ENCODE assay signal across 21 cellular contexts in genomic region chr10:85319826-85320225, GRCh38.
DNase-seq lines count a peak whose midpoint lies in the region; ATAC-seq and TF ChIP-seq lines count a peak whose summit lies in the region.
"Had no signal": no experiment of that assay in that cellular context is flagged by ENCODE, and none has a peak within 500 bp of the region (broad histone marks: within the 10 kb centered on the region; RNA-seq: fewer than 3 reads in every experiment).

No MANE protein-coding gene starts in this region.

- H3K27ac Mint-ChIP-seq in GM23338: no peak overlapping the region
- H3K27ac Mint-ChIP-seq: activated naive CD4-positive, alpha-beta T cell treated with anti-CD3 and anti-CD28 coated beads, Interleukin-2, amount 50 U/mL, for 72 hours; activated T-helper 1 cell treated with anti-CD3 and anti-CD28 coated beads, Interleukin-12 subunit alpha, Interleukin-12 subunit beta, Interleukin-2, Interleukin-4 antibody, amounts not matched to agents 30 ng/mL and 10 ng/mL and 1 ng/mL, durations not matched to agents 14 hours and 24 hours and 36 hours had no signal

- H3K36me3 ChIP-seq in cardiac muscle cell: no peaks in the 10 kb centered on the region
- no peaks in the 10 kb centered on the region for H3K36me3 ChIP-seq in mesendoderm (ENCODE audit: control insufficient read depth, insufficient read depth, low read length)
- no peaks in the 10 kb centered on the region for H3K36me3 ChIP-seq in GM23338 (ENCODE audit: insufficient read depth)
- H3K36me3 ChIP-seq: BLaER1, HAP-1, pancreas had no signal

- WGBS in mesendoderm (ENCODE audit: extremely low coverage, insufficient coverage, low lambda C conversion rate): no CpG with 5 or more reads among the region's 3 CpGs

- H3K4me1 ChIP-seq in cardiac muscle cell (ENCODE audit: low read depth): peaks cover 56% of the 10 kb centered on the region
- peaks cover 4% of the 10 kb centered on the region for H3K4me1 ChIP-seq in mesendoderm (ENCODE audit: control insufficient read depth, low read depth, low read length)
- H3K4me1 ChIP-seq in GM23338 (ENCODE audit: insufficient read depth): no peaks in the 10 kb centered on the region
- H3K4me1 ChIP-seq: body of pancreas, HAP-1, pancreas had no signal

- no peaks in the 10 kb centered on the region for H4K20me1 ChIP-seq in GM23338 (replicated peaks; ENCODE audit: insufficient read depth)
- H4K20me1 ChIP-seq: BLaER1 had no signal

- no peak overlapping the region for H3K23ac ChIP-seq in mesendoderm (ENCODE audit: low read length)

- H2AK5ac ChIP-seq in mesendoderm (ENCODE audit: low read length): no peak overlapping the region

- H3K4ac ChIP-seq in mesendoderm (ENCODE audit: low read depth, low read length): no peak overlapping the region

- H3K4me3 ChIP-seq in cardiac muscle cell: no peak overlapping the region
- no peak overlapping the region for H3K4me3 ChIP-seq in mesendoderm (ENCODE audit: low read length)
- H3K4me3 ChIP-seq in GM23338: no peak overlapping the region
- H3K4me3 ChIP-seq: BLaER1, body of pancreas, GM12878, HAP-1, pancreas had no signal

- no peak overlapping the region for H2BK15ac ChIP-seq in mesendoderm (replicated peaks; ENCODE audit: low read depth)

- no peaks in the 10 kb centered on the region for H3K79me1 ChIP-seq in mesendoderm (ENCODE audit: low read length)

- ATAC-seq in GM23338: no peak
- ATAC-seq in HG02870 (IDR thresholded peaks at IDR 0.05; ENCODE audit: unreplicated experiment): no peak
- ATAC-seq: activated naive CD4-positive, alpha-beta T cell treated with anti-CD3 and anti-CD28 coated beads, Interleukin-2, amount 50 U/mL, for 72 hours; body of pancreas; GM12878; left colon; stimulated activated naive CD8-positive, alpha-beta T cell treated with anti-CD3 and anti-CD28 coated beads, Interleukin-15, Interleukin-2, amounts not matched to agents 100 U/mL and 50 U/mL, for 24 hours had no signal

- no peak overlapping the region for H3K56ac ChIP-seq in mesendoderm (ENCODE audit: low read length)

- H3K4me3 Mint-ChIP-seq in GM23338: no peak overlapping the region
- H3K4me3 Mint-ChIP-seq: activated T-helper 1 cell treated with anti-CD3 and anti-CD28 coated beads, Interleukin-12 subunit alpha, Interleukin-12 subunit beta, Interleukin-2, Interleukin-4 antibody, amounts not matched to agents 30 ng/mL and 10 ng/mL and 1 ng/mL, durations not matched to agents 14 hours and 24 hours and 36 hours had no signal

- H4K5ac ChIP-seq in mesendoderm (ENCODE audit: low read length): no peak overlapping the region

- no peaks in the 10 kb centered on the region for H3K4me1 Mint-ChIP-seq in GM23338

- H3K36me3 Mint-ChIP-seq in GM23338 (ENCODE audit: low read depth): peaks cover 3% of the 10 kb centered on the region; the same call in 1 of the 3 replicates
- H3K36me3 Mint-ChIP-seq: activated naive CD4-positive, alpha-beta T cell treated with anti-CD3 and anti-CD28 coated beads, Interleukin-2, amount 50 U/mL, for 72 hours had no signal

- H2AFZ ChIP-seq in GM23338: no peak overlapping the region

- H3K27ac ChIP-seq in cardiac muscle cell (peak overlapping the region; percentile 34), mesendoderm (ENCODE audit: low read depth, low read length) (no peak overlapping the region), GM23338 (ENCODE audit: low read depth) (no peak overlapping the region)
- H3K27ac ChIP-seq: BLaER1, body of pancreas, pancreas had no signal

- H3K79me2 ChIP-seq in mesendoderm (ENCODE audit: control insufficient read depth, insufficient read depth, low read length) (no peaks in the 10 kb centered on the region), GM23338 (replicated peaks; ENCODE audit: insufficient read depth) (no peaks in the 10 kb centered on the region)

- H3K9ac ChIP-seq in mesendoderm (ENCODE audit: low read length): no peak overlapping the region
- H3K9ac ChIP-seq: BLaER1 had no signal

- peak; percentile 16 for DNase-seq in NCI-H146 (lab: John Stamatoyannopoulos, UW)
- DNase-seq in NCI-H146 treated with DMSO at 0.1 percent for 48 hours (lab: John Stamatoyannopoulos, UW; ENCODE audit: unreplicated experiment): no peak
- DNase-seq in cardiac muscle cell (ENCODE audit: low read depth in 1 of 2, low spot score in 1 of 2): peak in 1 of 2 donors; percentile 42
- peak; percentile 70 for DNase-seq in mesendoderm
- DNase-seq in GM23338 (ENCODE audit: low spot score): no peak
- DNase-seq in activated CD8-positive, alpha-beta memory T cell treated with anti-CD3 and anti-CD28 coated beads for 24 hours: no peak
- no peak for DNase-seq in SHP77 treated with DMSO at 0.1 percent for 48 hours (lab: John Stamatoyannopoulos, UW)
- DNase-seq: GDM1; left colon; NCI-H82; stimulated activated CD4-positive, alpha-beta T cell treated with anti-CD3 and anti-CD28 coated beads, Interleukin-1b, Interleukin-23, amount 100 ng/mL, for 48 hours; stimulated activated naive CD8-positive, alpha-beta T cell treated with anti-CD3 and anti-CD28 coated beads, Interleukin-15, Interleukin-2, amounts not matched to agents 100 U/mL and 50 U/mL, for 24 hours; trophoblast cell had no signal

- no peak overlapping the region for H4K8ac ChIP-seq in mesendoderm (ENCODE audit: low read depth, low read length)

- H3K18ac ChIP-seq in mesendoderm (ENCODE audit: low read length): no peak overlapping the region

- H3K9me2 ChIP-seq in GM23338 (ENCODE audit: insufficient read depth): no peaks in the 10 kb centered on the region

- no peaks in the 10 kb centered on the region for H3F3A ChIP-seq in GM23338 (replicated peaks; ENCODE audit: low read depth)

- no peaks in the 10 kb centered on the region for H3K27me3 Mint-ChIP-seq in GM23338 (ENCODE audit: insufficient read depth, low read depth, poor library complexity)

- no peaks in the 10 kb centered on the region for H3K9me3 ChIP-seq in cardiac muscle cell (ENCODE audit: low read depth)
- H3K9me3 ChIP-seq: BLaER1, body of pancreas, HAP-1, pancreas had no signal

- TF ChIP-seq CTCF in cardiac muscle cell (IDR thresholded peaks at IDR 0.05; ENCODE audit: low read depth, low read length) (no peak), GM23338 (conservative IDR thresholded peaks at IDR 0.05; ENCODE audit: low read depth in 2 of 2) (no peak)

- no peak overlapping the region for H2BK120ac ChIP-seq in mesendoderm (ENCODE audit: low read depth, low read length)

- no peak overlapping the region for H3K4me2 ChIP-seq in mesendoderm (ENCODE audit: low read length)
- H3K4me2 ChIP-seq in GM23338: no peak overlapping the region

- no peak overlapping the region for H2BK5ac ChIP-seq in mesendoderm (ENCODE audit: low read length)

- H3K27me3 ChIP-seq in cardiac muscle cell: no peaks in the 10 kb centered on the region
- H3K27me3 ChIP-seq in mesendoderm (ENCODE audit: insufficient read depth, low read length, poor library complexity): no peaks in the 10 kb centered on the region
- H3K27me3 ChIP-seq in GM23338 (ENCODE audit: insufficient read depth): no peaks in the 10 kb centered on the region
- H3K27me3 ChIP-seq: BLaER1, body of pancreas, pancreas had no signal

- peaks cover 80% of the 10 kb centered on the region for H3K9me3 Mint-ChIP-seq in GM23338
- H3K9me3 Mint-ChIP-seq: activated T-helper 1 cell treated with anti-CD3 and anti-CD28 coated beads, Interleukin-12 subunit alpha, Interleukin-12 subunit beta, Interleukin-2, Interleukin-4 antibody, amounts not matched to agents 30 ng/mL and 10 ng/mL and 1 ng/mL, durations not matched to agents 14 hours and 24 hours and 36 hours had no signal

TF ChIP-seq in GM23338, 12 proteins besides CTCF, POLR2A, EP300 and RAD21:
- TF ChIP-seq JUNB (IDR thresholded peaks at IDR 0.05; ENCODE audit: unreplicated experiment) (no peak), NANOG (IDR thresholded peaks at IDR 0.05; ENCODE audit: borderline replicate concordance) (no peak), POLR2AphosphoS5 (IDR thresholded peaks at IDR 0.05; ENCODE audit: low read depth) (no peak), STAT1 (IDR thresholded peaks at IDR 0.05; ENCODE audit: unreplicated experiment) (no peak), ETS1 (IDR thresholded peaks at IDR 0.05) (no peak), EZH2phosphoT487 (IDR thresholded peaks at IDR 0.05; ENCODE audit: unreplicated experiment) (no peak), ZNF331 (CRISPR knock-in tag; IDR thresholded peaks at IDR 0.05; ENCODE audit: low read depth) (no peak), EZH2 (IDR thresholded peaks at IDR 0.05; ENCODE audit: low read depth, unreplicated experiment) (no peak), REST (IDR thresholded peaks at IDR 0.05; ENCODE audit: unreplicated experiment) (no peak), ZNF114 (CRISPR knock-in tag; IDR thresholded peaks at IDR 0.05) (no peak)

Comparison
In these comparisons a context has a peak if more than half of its experiments do, and no peak if none do; other contexts are left out.
1. DNase-seq: peak in NCI-H146 (single experiment) and mesendoderm (single experiment); none in NCI-H146 treated with DMSO at 0.1 percent for 48 hours (single experiment), GM23338 (single experiment), activated CD8-positive, alpha-beta memory T cell treated with anti-CD3 and anti-CD28 coated beads for 24 hours (single experiment) and SHP77 treated with DMSO at 0.1 percent for 48 hours (single experiment).